Comparison of ENCODE assay signal across 10 cellular contexts in the genomic region with DNA sequence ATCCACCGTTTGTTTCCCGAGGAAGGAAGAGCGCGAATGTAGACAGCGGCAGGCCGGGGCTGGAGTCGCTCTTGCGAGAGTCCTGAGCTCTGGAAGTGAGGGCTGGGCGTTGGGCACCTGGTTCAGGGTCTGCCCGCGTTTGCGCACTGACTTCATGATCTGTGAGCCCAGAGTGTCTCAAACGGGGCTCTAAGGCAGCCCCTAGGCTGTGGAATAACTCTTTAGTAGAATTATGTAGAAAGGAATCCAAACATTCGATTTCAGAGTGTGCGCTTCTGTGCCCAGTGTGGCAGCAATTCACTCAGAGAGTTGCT. TPM values are rescaled to one million over a fixed set of nuclear protein-coding genes. Genes with fewer than 3 reads are reported as not detected.
A peak's percentile ranks its signal among the peaks of the same experiment; 100 is the strongest.
DNase-seq lines count a peak whose midpoint lies in the region; ATAC-seq and TF ChIP-seq lines count a peak whose summit lies in the region.
"Had no signal": no experiment of that assay in that cellular context is flagged by ENCODE, and none has a peak within 500 bp of the region (broad histone marks: within the 10 kb centered on the region; RNA-seq: fewer than 3 reads in every experiment).

No MANE protein-coding gene starts in this region.

- peaks cover 17% of the 10 kb centered on the region for H3K4me1 Mint-ChIP-seq in activated CD4-positive, alpha-beta T cell treated with anti-CD3 and anti-CD28 coated beads for 36 hours

- POLR2A ChIA-PET in activated CD4-positive, alpha-beta T cell treated with anti-CD3 and anti-CD28 coated beads for 36 hours (lab: Charles Lee) = no interaction called here

- in situ Hi-C loops in brain microvascular endothelial cell (cut with HindIII; ENCODE audit: low pct_ligation_motif_present, low sequenced_read_pairs) = no loop called here

- no peak overlapping the region for H3K27ac Mint-ChIP-seq in activated CD4-positive, alpha-beta T cell treated with anti-CD3 and anti-CD28 coated beads for 36 hours

- H3K27me3 ChIP-seq in brain microvascular endothelial cell (replicated peaks) = peaks cover 15% of the 10 kb centered on the region
- H3K27me3 ChIP-seq in lower lobe of right lung (ENCODE audit: low read depth) = peaks cover 5% of the 10 kb centered on the region

- H3K4me3 ChIP-seq in brain microvascular endothelial cell (ENCODE audit: low read depth, low read length) (peak overlapping the region; percentile 47), lower lobe of right lung (peak overlapping the region; percentile 64)

- H3K36me3 ChIP-seq in brain microvascular endothelial cell (replicated peaks) (no peaks in the 10 kb centered on the region), lower lobe of right lung (no peaks in the 10 kb centered on the region)

- DNase-seq in activated CD4-positive, alpha-beta T cell treated with anti-CD3 and anti-CD28 coated beads for 36 hours = no peak
- DNase-seq in activated CD4-positive, alpha-beta T cell treated with anti-CD3 and anti-CD28 coated beads for 48 hours = no peak
- no peak for DNase-seq in brain microvascular endothelial cell
- DNase-seq in lower lobe of right lung = no peak
- no peak for DNase-seq in NCI-H345 treated with DMSO at 0.1 percent for 48 hours (lab: John Stamatoyannopoulos, UW; ENCODE audit: unreplicated experiment)
- no peak for DNase-seq in retina
- DNase-seq: activated naive CD4-positive, alpha-beta T cell treated with anti-CD3 and anti-CD28 coated beads, Interleukin-2, amount 50 U/mL, for 16 hours; NCI-H2107 had no signal

- intact Hi-C loops in activated CD4-positive, alpha-beta T cell treated with anti-CD3 and anti-CD28 coated beads for 36 hours (cut with DNase I, micrococcal nuclease) = no loop called here
- intact Hi-C loops in lower lobe of right lung (cut with DNase I) = no loop called here

- ATAC-seq in activated CD4-positive, alpha-beta T cell treated with anti-CD3 and anti-CD28 coated beads for 36 hours = no peak
- ATAC-seq in lower lobe of right lung (peak in 1 of 2 donors; percentile 11), GM21576 (IDR thresholded peaks at IDR 0.05; ENCODE audit: unreplicated experiment) (no peak)

- no peaks in the 10 kb centered on the region for H3K36me3 Mint-ChIP-seq in activated CD4-positive, alpha-beta T cell treated with anti-CD3 and anti-CD28 coated beads for 36 hours (ENCODE audit: low read depth)

- H3K27ac ChIP-seq in brain microvascular endothelial cell (no peak overlapping the region), lower lobe of right lung (peak overlapping the region; percentile 86), temporal lobe (ENCODE audit: low read depth, low read length) (peak overlapping the region; percentile 36)

- CTCF ChIA-PET in activated CD4-positive, alpha-beta T cell treated with anti-CD3 and anti-CD28 coated beads for 36 hours (lab: Charles Lee) = interaction anchor here (1.1 to 1.3 kb wide), 2 partner anchors 10 to 215 kb away, joined by 3 to 4 read pairs; no protein-coding TSS in a partner anchor

- no peaks in the 10 kb centered on the region for H3K9me3 ChIP-seq in lower lobe of right lung

- peaks cover 30% of the 10 kb centered on the region for H3K4me1 ChIP-seq in lower lobe of right lung

- peaks cover 4% of the 10 kb centered on the region for H3K9me3 Mint-ChIP-seq in activated CD4-positive, alpha-beta T cell treated with anti-CD3 and anti-CD28 coated beads for 36 hours (ENCODE audit: low read depth)

- H3K27me3 Mint-ChIP-seq in activated CD4-positive, alpha-beta T cell treated with anti-CD3 and anti-CD28 coated beads for 36 hours = peaks cover 55% of the 10 kb centered on the region

- H3K4me3 Mint-ChIP-seq in activated CD4-positive, alpha-beta T cell treated with anti-CD3 and anti-CD28 coated beads for 36 hours = peak overlapping the region; percentile 25

- TF ChIP-seq CTCF in brain microvascular endothelial cell (IDR thresholded peaks at IDR 0.05; ENCODE audit: low read depth, low read length, missing control alignments) = no peak
- TF ChIP-seq CTCF in lower lobe of right lung (IDR thresholded peaks at IDR 0.05) = no peak

RNA-seq across cellular contexts. Expression of a gene that starts 0.5 kb away (rescaled TPM):
- total RNA-seq in activated CD4-positive, alpha-beta T cell treated with anti-CD3 and anti-CD28 coated beads for 36 hours = not detected
- 14.0 TPM for total RNA-seq in lower lobe of right lung
- 1.7 TPM for total RNA-seq in temporal lobe
